ENCODE assay signal across 8 cellular contexts in genomic region chr22:37197451-37198289, GRCh38. TPM values are rescaled to one million over a fixed set of nuclear protein-coding genes. Genes with fewer than 3 reads are reported as not detected.
A peak's percentile ranks its signal among the peaks of the same experiment; 100 is the strongest.
DNase-seq lines count a peak whose midpoint lies in the region; ATAC-seq and TF ChIP-seq lines count a peak whose summit lies in the region.

No MANE protein-coding gene starts in this region.

- CTCF ChIA-PET in activated CD4-positive, alpha-beta memory T cell treated with anti-CD3 and anti-CD28 coated beads, Interleukin-2, amount 10 ng/mL, durations not matched to agents 7 days and 5 days (lab: Charles Lee) = interaction anchor here (0.5 to 4.1 kb wide), 21 partner anchors 10 to 342 kb away, joined by 3 to 60 read pairs (median 4); partner anchors contain the start of genes C1QTNF6, IL2RB and RAC2

- H3K4me3 Mint-ChIP-seq in activated T-cell treated with anti-CD3 and anti-CD28 coated beads, Interleukin-2, amount 50 U/mL, for 4 hours = peak overlapping the region; percentile 83
- H3K4me3 Mint-ChIP-seq in activated CD4-positive, alpha-beta memory T cell treated with anti-CD3 and anti-CD28 coated beads, Interleukin-2, amount 10 ng/mL, durations not matched to agents 7 days and 5 days = peak overlapping the region; percentile 83
- peak overlapping the region; percentile 83 for H3K4me3 Mint-ChIP-seq in glutamatergic neuron (ENCODE audit: unreplicated experiment)

- peaks cover 43% of the 10 kb centered on the region for H3K4me1 Mint-ChIP-seq in activated T-cell treated with anti-CD3 and anti-CD28 coated beads, Interleukin-2, amount 50 U/mL, for 4 hours (ENCODE audit: low read depth)
- peaks cover 51% of the 10 kb centered on the region for H3K4me1 Mint-ChIP-seq in activated CD4-positive, alpha-beta memory T cell treated with anti-CD3 and anti-CD28 coated beads, Interleukin-2, amount 10 ng/mL, durations not matched to agents 7 days and 5 days
- peaks cover 5% of the 10 kb centered on the region for H3K4me1 Mint-ChIP-seq in glutamatergic neuron (ENCODE audit: low read depth, unreplicated experiment)

- no peak for DNase-seq in activated T-cell treated with anti-CD3 and anti-CD28 coated beads, Interleukin-2, amount 50 U/mL, for 4 hours
- DNase-seq in activated T-cell treated with anti-CD3 and anti-CD28 coated beads, Interleukin-2, amount 50 U/mL, for 1 hour = no peak
- DNase-seq in activated CD4-positive, alpha-beta memory T cell treated with anti-CD3 and anti-CD28 coated beads, Interleukin-2, amount 10 ng/mL, durations not matched to agents 7 days and 5 days = no peak
- peak; percentile 9 for DNase-seq in glutamatergic neuron
- DNase-seq in sciatic nerve (ENCODE audit: low spot score) = peak; percentile 79
- no peak for DNase-seq in GM10266 (ENCODE audit: extremely low spot score)
- DNase-seq in SHP77 (lab: John Stamatoyannopoulos, UW) = no peak

- no peaks in the 10 kb centered on the region for H3K36me3 Mint-ChIP-seq in activated T-cell treated with anti-CD3 and anti-CD28 coated beads, Interleukin-2, amount 50 U/mL, for 4 hours (ENCODE audit: insufficient read depth)
- peaks cover 6% of the 10 kb centered on the region for H3K36me3 Mint-ChIP-seq in activated CD4-positive, alpha-beta memory T cell treated with anti-CD3 and anti-CD28 coated beads, Interleukin-2, amount 10 ng/mL, durations not matched to agents 7 days and 5 days (ENCODE audit: low read depth)
- H3K36me3 Mint-ChIP-seq in glutamatergic neuron (ENCODE audit: unreplicated experiment) = peaks cover 11% of the 10 kb centered on the region

- no peaks in the 10 kb centered on the region for H3K27me3 Mint-ChIP-seq in activated T-cell treated with anti-CD3 and anti-CD28 coated beads, Interleukin-2, amount 50 U/mL, for 4 hours (ENCODE audit: low read depth)
- H3K27me3 Mint-ChIP-seq in activated CD4-positive, alpha-beta memory T cell treated with anti-CD3 and anti-CD28 coated beads, Interleukin-2, amount 10 ng/mL, durations not matched to agents 7 days and 5 days = no peaks in the 10 kb centered on the region
- peaks cover 3% of the 10 kb centered on the region for H3K27me3 Mint-ChIP-seq in glutamatergic neuron (ENCODE audit: unreplicated experiment)

- H3K9me3 Mint-ChIP-seq in activated T-cell treated with anti-CD3 and anti-CD28 coated beads, Interleukin-2, amount 50 U/mL, for 4 hours = no peaks in the 10 kb centered on the region
- H3K9me3 Mint-ChIP-seq in activated CD4-positive, alpha-beta memory T cell treated with anti-CD3 and anti-CD28 coated beads, Interleukin-2, amount 10 ng/mL, durations not matched to agents 7 days and 5 days = no peaks in the 10 kb centered on the region
- H3K9me3 Mint-ChIP-seq in glutamatergic neuron (ENCODE audit: unreplicated experiment) = peaks cover 2% of the 10 kb centered on the region

- intact Hi-C loops in sciatic nerve (cut with DNase I) = loop anchor here (2.0 to 5.0 kb wide), 2 partner anchors 29 to 410 kb away; no protein-coding TSS in a partner anchor

- ATAC-seq in activated T-cell treated with anti-CD3 and anti-CD28 coated beads, Interleukin-2, amount 50 U/mL, for 4 hours = no peak
- peak; percentile 44 for ATAC-seq in sciatic nerve
- no peak for ATAC-seq in HG03196 (IDR thresholded peaks at IDR 0.05; ENCODE audit: unreplicated experiment)

- H3K27ac Mint-ChIP-seq in activated CD4-positive, alpha-beta memory T cell treated with anti-CD3 and anti-CD28 coated beads, Interleukin-2, amount 10 ng/mL, durations not matched to agents 7 days and 5 days = peak overlapping the region; percentile 92
- H3K27ac Mint-ChIP-seq in glutamatergic neuron (ENCODE audit: unreplicated experiment) = peak overlapping the region; percentile 67

- POLR2A ChIA-PET in activated CD4-positive, alpha-beta memory T cell treated with anti-CD3 and anti-CD28 coated beads, Interleukin-2, amount 10 ng/mL, durations not matched to agents 7 days and 5 days (lab: Charles Lee) = interaction anchor here (0.7 to 5.2 kb wide), 16 partner anchors 11 to 179 kb away, joined by 3 to 61 read pairs (median 12); partner anchors contain the start of genes IL2RB, KCTD17, RAC2 and TST

- TF ChIP-seq CTCF in glutamatergic neuron (IDR thresholded peaks at IDR 0.05; ENCODE audit: partially characterized antibody, unreplicated experiment) (no peak), GM10266 (IDR thresholded peaks at IDR 0.05; ENCODE audit: control insufficient read depth, insufficient read depth, low read depth, missing control alignments) (no peak)

RNA-seq across cellular contexts. Expression of gene C1QTNF6, which starts 9.6 kb away (rescaled TPM):
- total RNA-seq in activated T-cell treated with anti-CD3 and anti-CD28 coated beads, Interleukin-2, amount 50 U/mL, for 4 hours = 1 to 10 TPM in 2 of 3 donors, under 1 TPM in 1; 0.96 to 2.4 (median 1.2) TPM
- total RNA-seq in activated CD4-positive, alpha-beta memory T cell treated with anti-CD3 and anti-CD28 coated beads, Interleukin-2, amount 10 ng/mL, durations not matched to agents 7 days and 5 days = 10 to 100 TPM; 10.2 to 10.3 TPM
- 3.3 TPM for total RNA-seq in glutamatergic neuron (ENCODE audit: unreplicated experiment)
- 7.8 TPM for total RNA-seq in sciatic nerve

RNA-seq across cellular contexts. Expression of gene SSTR3, which starts 14.6 kb away (rescaled TPM):
- total RNA-seq in activated T-cell treated with anti-CD3 and anti-CD28 coated beads, Interleukin-2, amount 50 U/mL, for 4 hours = 1 to 10 TPM; 1.7 to 2.3 (median 1.9) TPM
- 1 to 10 TPM; 3.4 to 3.9 TPM for total RNA-seq in activated CD4-positive, alpha-beta memory T cell treated with anti-CD3 and anti-CD28 coated beads, Interleukin-2, amount 10 ng/mL, durations not matched to agents 7 days and 5 days
- not detected for total RNA-seq in glutamatergic neuron (ENCODE audit: unreplicated experiment)
- not detected for total RNA-seq in sciatic nerve

RNA-seq across cellular contexts. Expression of gene RAC2, which starts 46.4 kb away (rescaled TPM):
- 100 to 1,000 TPM; 388 to 432 (median 395) TPM for total RNA-seq in activated T-cell treated with anti-CD3 and anti-CD28 coated beads, Interleukin-2, amount 50 U/mL, for 4 hours
- total RNA-seq in activated CD4-positive, alpha-beta memory T cell treated with anti-CD3 and anti-CD28 coated beads, Interleukin-2, amount 10 ng/mL, durations not matched to agents 7 days and 5 days = 1,000 to 10,000 TPM in 1 of 2 experiments, 100 to 1,000 TPM in 1; 984 to 1,005 TPM
- not detected for total RNA-seq in glutamatergic neuron (ENCODE audit: unreplicated experiment)
- total RNA-seq in sciatic nerve = 18.9 TPM

RNA-seq across cellular contexts. Expression of gene IL2RB, which starts 48.0 kb away (rescaled TPM):
- 100 to 1,000 TPM; 178 to 212 (median 206) TPM for total RNA-seq in activated T-cell treated with anti-CD3 and anti-CD28 coated beads, Interleukin-2, amount 50 U/mL, for 4 hours
- 100 to 1,000 TPM; 320 to 323 TPM for total RNA-seq in activated CD4-positive, alpha-beta memory T cell treated with anti-CD3 and anti-CD28 coated beads, Interleukin-2, amount 10 ng/mL, durations not matched to agents 7 days and 5 days
- total RNA-seq in glutamatergic neuron (ENCODE audit: unreplicated experiment) = not detected
- total RNA-seq in sciatic nerve = 3.7 TPM

Comparison
In these comparisons a context has a peak if more than half of its experiments do, and no peak if none do; other contexts are left out.
1. DNase-seq: peak in glutamatergic neuron (single experiment) and sciatic nerve (single experiment); none in activated T-cell treated with anti-CD3 and anti-CD28 coated beads, Interleukin-2, amount 50 U/mL, for 4 hours (single experiment), activated T-cell treated with anti-CD3 and anti-CD28 coated beads, Interleukin-2, amount 50 U/mL, for 1 hour (single experiment), activated CD4-positive, alpha-beta memory T cell treated with anti-CD3 and anti-CD28 coated beads, Interleukin-2, amount 10 ng/mL, durations not matched to agents 7 days and 5 days (single experiment), GM10266 (single experiment) and SHP77 (0 of 2).
2. RNA of gene RAC2, which starts 46.4 kb away (total RNA-seq): 984 to 1,005 TPM in activated CD4-positive, alpha-beta memory T cell treated with anti-CD3 and anti-CD28 coated beads, Interleukin-2, amount 10 ng/mL, durations not matched to agents 7 days and 5 days and 388 to 432 TPM in activated T-cell treated with anti-CD3 and anti-CD28 coated beads, Interleukin-2, amount 50 U/mL, for 4 hours; 18.9 TPM in sciatic nerve (single experiment) and not detected in glutamatergic neuron (single experiment); every median in the first group is over 10 times any median in the second.
3. Peak in every context shown above with its lines, with median percentiles within 50 percentile points of each other: H3K4me3 Mint-ChIP-seq.